ENCODE assay signal across 25 cellular contexts in genomic region chrX:2462780-2463179, GRCh38.
"Had no signal": no experiment of that assay in that cellular context is flagged by ENCODE, and none has a peak within 500 bp of the region (broad histone marks: within the 10 kb centered on the region; RNA-seq: fewer than 3 reads in every experiment).

No MANE protein-coding gene starts in this region.

- H3K9me3 ChIP-seq: lower lobe of right lung, prostate gland, stomach, testis, upper lobe of left lung had no signal

- H3K27me3 Mint-ChIP-seq: activated B cell treated with CpG ODN at 0.5 μM for 24 hours; activated naive CD4-positive, alpha-beta T cell treated with anti-CD3 and anti-CD28 coated beads, Interleukin-2, amount 10 ng/mL, durations not matched to agents 7 days and 5 days; activated naive CD8-positive, alpha-beta T cell treated with anti-CD3 and anti-CD28 coated beads, Interleukin-2, amount 50 U/mL, for 24 hours; T-cell had no signal

- H3K27me3 ChIP-seq: brain microvascular endothelial cell, stomach, testis, upper lobe of left lung had no signal

- H3K4me1 Mint-ChIP-seq: activated naive CD4-positive, alpha-beta T cell treated with anti-CD3 and anti-CD28 coated beads, Interleukin-2, amount 10 ng/mL, durations not matched to agents 7 days and 5 days had no signal

- H3K27ac ChIP-seq: coronary artery, lower lobe of right lung, prostate gland, skin epidermis, stomach, testis, upper lobe of left lung had no signal

- H3K36me3 Mint-ChIP-seq: activated naive CD4-positive, alpha-beta T cell treated with anti-CD3 and anti-CD28 coated beads, Interleukin-2, amount 10 ng/mL, durations not matched to agents 7 days and 5 days had no signal

- H3K9me3 Mint-ChIP-seq: nephron had no signal

- H3K27ac Mint-ChIP-seq: activated B cell treated with CpG ODN at 0.5 μM for 24 hours; activated CD8-positive, alpha-beta T cell treated with anti-CD3 and anti-CD28 coated beads, Interleukin-2, amount 10 ng/mL, durations not matched to agents 7 days and 5 days; activated naive CD4-positive, alpha-beta T cell treated with anti-CD3 and anti-CD28 coated beads, Interleukin-2, amount 10 ng/mL, durations not matched to agents 7 days and 5 days; activated naive CD8-positive, alpha-beta T cell treated with anti-CD3 and anti-CD28 coated beads, Interleukin-2, amount 50 U/mL, for 24 hours; T-cell had no signal

- H3K4me3 Mint-ChIP-seq: activated B cell treated with CpG ODN at 0.5 μM for 24 hours; activated CD8-positive, alpha-beta T cell treated with anti-CD3 and anti-CD28 coated beads, Interleukin-2, amount 10 ng/mL, durations not matched to agents 7 days and 5 days; activated naive CD4-positive, alpha-beta T cell treated with anti-CD3 and anti-CD28 coated beads, Interleukin-2, amount 10 ng/mL, durations not matched to agents 7 days and 5 days; activated naive CD8-positive, alpha-beta T cell treated with anti-CD3 and anti-CD28 coated beads, Interleukin-2, amount 50 U/mL, for 24 hours; nephron; T-cell had no signal

- ATAC-seq: activated CD8-positive, alpha-beta T cell treated with anti-CD3 and anti-CD28 coated beads, Interleukin-2, amount 10 ng/mL, durations not matched to agents 7 days and 5 days; activated naive CD8-positive, alpha-beta T cell treated with anti-CD3 and anti-CD28 coated beads, Interleukin-2, amount 50 U/mL, for 24 hours; esophagus mucosa; lower lobe of right lung; right cardiac atrium; T-cell had no signal

- DNase-seq: activated B cell treated with CpG ODN at 0.5 μM for 24 hours; activated CD4-positive, alpha-beta T cell treated with anti-CD3 and anti-CD28 coated beads for 48 hours; activated CD8-positive, alpha-beta T cell treated with anti-CD3 and anti-CD28 coated beads, Interleukin-2, amount 10 ng/mL, durations not matched to agents 7 days and 5 days; activated effector memory CD4-positive, alpha-beta T cell treated with Interleukin-2 at 50 U/mL for 16 hours; activated naive CD4-positive, alpha-beta T cell treated with anti-CD3 and anti-CD28 coated beads, Interleukin-2, amount 10 ng/mL, durations not matched to agents 7 days and 5 days; activated naive CD8-positive, alpha-beta T cell treated with anti-CD3 and anti-CD28 coated beads, Interleukin-2, amount 50 U/mL, for 24 hours; activated T-cell treated with anti-CD3 and anti-CD28 coated beads, Interleukin-2, amount 50 U/mL, for 48 hours; anterior cingulate cortex; central memory CD4-positive, alpha-beta T cell; left cardiac atrium; midbrain; right cardiac atrium; stimulated activated CD4-positive, alpha-beta T cell treated with anti-CD3 and anti-CD28 coated beads, Interleukin-15, amount 100 ng/mL, for 24 hours; stimulated activated CD4-positive, alpha-beta T cell treated with anti-CD3 and anti-CD28 coated beads, Interleukin-4, amount 100 ng/mL, for 1 hour; stomach; T-cell; testis; upper lobe of left lung had no signal

- H3K36me3 ChIP-seq: brain microvascular endothelial cell, lower lobe of right lung, prostate gland, stomach, upper lobe of left lung had no signal

- H3K4me3 ChIP-seq: coronary artery, lower lobe of right lung, prostate gland, skin epidermis, stomach, testis, upper lobe of left lung had no signal

- H3K4me1 ChIP-seq: lower lobe of right lung, prostate gland, upper lobe of left lung had no signal
